Comparison of ENCODE assay signal across 12 cellular contexts in the genomic region with DNA sequence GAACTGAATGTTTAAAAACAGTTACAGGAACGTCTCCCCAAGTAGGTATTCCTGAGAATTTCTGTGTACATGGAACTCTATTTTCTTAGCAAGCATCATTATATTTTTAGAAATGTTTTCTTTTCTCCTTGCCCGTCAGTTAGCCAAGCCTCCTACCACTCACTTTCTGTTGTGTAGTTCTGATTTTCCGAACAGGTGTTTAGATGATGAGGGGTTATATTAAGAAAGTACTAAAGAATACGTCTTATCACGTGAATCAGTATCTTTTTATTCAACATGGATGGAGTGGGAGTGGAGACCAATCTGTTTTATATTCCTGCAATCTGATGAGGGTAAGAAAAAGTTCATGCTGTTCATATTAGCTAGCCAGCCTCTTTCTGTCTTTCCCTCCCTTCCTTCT. TPM values are rescaled to one million over a fixed set of nuclear protein-coding genes. Genes with fewer than 3 reads are reported as not detected.
DNase-seq lines count a peak whose midpoint lies in the region; ATAC-seq and TF ChIP-seq lines count a peak whose summit lies in the region.
"Had no signal": no experiment of that assay in that cellular context is flagged by ENCODE, and none has a peak within 500 bp of the region (broad histone marks: within the 10 kb centered on the region; RNA-seq: fewer than 3 reads in every experiment).

No MANE protein-coding gene starts in this region.

- no peaks in the 10 kb centered on the region for H3K9me3 ChIP-seq in iPS-20b (ENCODE audit: insufficient read depth, low read depth, low read length)
- H3K9me3 ChIP-seq: BE2C, vagina had no signal

- H3K9me3 Mint-ChIP-seq in activated naive CD4-positive, alpha-beta T cell treated with anti-CD3 and anti-CD28 coated beads, Interleukin-2, amount 50 U/mL, for 72 hours: no peaks in the 10 kb centered on the region
- no peaks in the 10 kb centered on the region for H3K9me3 Mint-ChIP-seq in stimulated activated naive CD8-positive, alpha-beta T cell treated with anti-CD3 and anti-CD28 coated beads, Interleukin-15, amount 100 ng/mL, for 72 hours

- H3K9ac ChIP-seq in iPS-20b (ENCODE audit: low read depth, low read length): peak overlapping the region; percentile 25; the same call in 1 of the 2 replicates

- H3K27me3 Mint-ChIP-seq in stimulated activated naive CD8-positive, alpha-beta T cell treated with anti-CD3 and anti-CD28 coated beads, Interleukin-15, amount 100 ng/mL, for 72 hours: no peaks in the 10 kb centered on the region

- peaks cover 11% of the 10 kb centered on the region; the same call in 1 of the 2 replicates for H3K36me3 ChIP-seq in iPS-20b (ENCODE audit: insufficient read depth, low read depth, low read length)
- H3K36me3 ChIP-seq: vagina had no signal

- H3K27me3 ChIP-seq in iPS-20b (ENCODE audit: insufficient read depth, low read length) (no peaks in the 10 kb centered on the region), foreskin keratinocyte (no peaks in the 10 kb centered on the region)
- H3K27me3 ChIP-seq: BE2C, vagina had no signal

- peaks cover 38% of the 10 kb centered on the region; the same call in 1 of the 2 replicates for H3K4me1 ChIP-seq in iPS-20b (ENCODE audit: insufficient read depth, low read length)
- no peaks in the 10 kb centered on the region for H3K4me1 ChIP-seq in foreskin keratinocyte

- peak overlapping the region; percentile 65 to 71 for H3K4me3 Mint-ChIP-seq in stimulated activated naive CD8-positive, alpha-beta T cell treated with anti-CD3 and anti-CD28 coated beads, Interleukin-15, amount 100 ng/mL, for 72 hours

- TF ChIP-seq CTCF in VCaP (conservative IDR thresholded peaks at IDR 0.05) (no peak), foreskin keratinocyte (conservative IDR thresholded peaks at IDR 0.05) (no peak)

- H3K4me1 Mint-ChIP-seq in stimulated activated naive CD8-positive, alpha-beta T cell treated with anti-CD3 and anti-CD28 coated beads, Interleukin-15, amount 100 ng/mL, for 72 hours: peaks cover 88% of the 10 kb centered on the region

- H3K27ac ChIP-seq in VCaP (peak overlapping the region; percentile 48), iPS-20b (ENCODE audit: low read length) (no peak overlapping the region), foreskin keratinocyte (no peak overlapping the region)
- H3K27ac ChIP-seq: epithelial cell of prostate, vagina had no signal

- DNase-seq in activated naive CD4-positive, alpha-beta T cell treated with anti-CD3 and anti-CD28 coated beads, Interleukin-2, amount 50 U/mL, for 72 hours (ENCODE audit: low spot score in 2 of 2): no peak
- no peak for DNase-seq in activated naive CD4-positive, alpha-beta T cell (lab: John Stamatoyannopoulos, UW)
- DNase-seq in stimulated activated naive CD8-positive, alpha-beta T cell treated with anti-CD3 and anti-CD28 coated beads, Interleukin-15, amount 100 ng/mL, for 72 hours: no peak
- no peak for DNase-seq in foreskin keratinocyte
- no peak for DNase-seq in G401 (ENCODE audit: low spot score)
- DNase-seq: BE2C had no signal

- H3K36me3 Mint-ChIP-seq in activated naive CD4-positive, alpha-beta T cell treated with anti-CD3 and anti-CD28 coated beads, Interleukin-2, amount 50 U/mL, for 72 hours: peaks cover 5 to 18% of the 10 kb centered on the region in 2 donors

- peak overlapping the region; percentile 38; the same call in 1 of the 2 replicates for H3K4me3 ChIP-seq in iPS-20b (ENCODE audit: low read length)
- H3K4me3 ChIP-seq: vagina had no signal

- peak overlapping the region; percentile 65 to 70 for H3K27ac Mint-ChIP-seq in activated naive CD4-positive, alpha-beta T cell treated with anti-CD3 and anti-CD28 coated beads, Interleukin-2, amount 50 U/mL, for 72 hours
- no peak overlapping the region for H3K27ac Mint-ChIP-seq in stimulated activated naive CD8-positive, alpha-beta T cell treated with anti-CD3 and anti-CD28 coated beads, Interleukin-15, amount 100 ng/mL, for 72 hours

- no peak for ATAC-seq in activated naive CD4-positive, alpha-beta T cell treated with anti-CD3 and anti-CD28 coated beads, Interleukin-2, amount 50 U/mL, for 72 hours
- no peak for ATAC-seq in stimulated activated naive CD8-positive, alpha-beta T cell treated with anti-CD3 and anti-CD28 coated beads, Interleukin-15, amount 100 ng/mL, for 72 hours
- ATAC-seq in foreskin keratinocyte (no peak), HG03521 (IDR thresholded peaks at IDR 0.05; ENCODE audit: unreplicated experiment) (no peak)
- ATAC-seq: Panc1 had no signal

- in situ Hi-C loops in G401 (cut with HindIII; ENCODE audit: low sequenced_read_pairs): no loop called here

RNA-seq across cellular contexts. Expression of a gene that starts 29.4 kb away (rescaled TPM):
- 10 to 100 TPM; 54.1 to 74.8 TPM for total RNA-seq in activated naive CD4-positive, alpha-beta T cell treated with anti-CD3 and anti-CD28 coated beads, Interleukin-2, amount 50 U/mL, for 72 hours
- total RNA-seq in foreskin keratinocyte: 18.4 and 18.8 TPM in 2 replicates
- polyA plus RNA-seq in foreskin keratinocyte: 9.0 and 11.1 TPM in 2 replicates
- total RNA-seq in G401 (2014; rRNA removed; shearing (Covaris generic)): 48.1 and 75.0 TPM in 2 replicates

Comparison
In these comparisons a context has a peak if more than half of its experiments do, and no peak if none do; other contexts are left out.
1. H3K27ac Mint-ChIP-seq: peak in activated naive CD4-positive, alpha-beta T cell treated with anti-CD3 and anti-CD28 coated beads, Interleukin-2, amount 50 U/mL, for 72 hours (2 of 2); none in stimulated activated naive CD8-positive, alpha-beta T cell treated with anti-CD3 and anti-CD28 coated beads, Interleukin-15, amount 100 ng/mL, for 72 hours (0 of 2).